In the genomic region with DNA sequence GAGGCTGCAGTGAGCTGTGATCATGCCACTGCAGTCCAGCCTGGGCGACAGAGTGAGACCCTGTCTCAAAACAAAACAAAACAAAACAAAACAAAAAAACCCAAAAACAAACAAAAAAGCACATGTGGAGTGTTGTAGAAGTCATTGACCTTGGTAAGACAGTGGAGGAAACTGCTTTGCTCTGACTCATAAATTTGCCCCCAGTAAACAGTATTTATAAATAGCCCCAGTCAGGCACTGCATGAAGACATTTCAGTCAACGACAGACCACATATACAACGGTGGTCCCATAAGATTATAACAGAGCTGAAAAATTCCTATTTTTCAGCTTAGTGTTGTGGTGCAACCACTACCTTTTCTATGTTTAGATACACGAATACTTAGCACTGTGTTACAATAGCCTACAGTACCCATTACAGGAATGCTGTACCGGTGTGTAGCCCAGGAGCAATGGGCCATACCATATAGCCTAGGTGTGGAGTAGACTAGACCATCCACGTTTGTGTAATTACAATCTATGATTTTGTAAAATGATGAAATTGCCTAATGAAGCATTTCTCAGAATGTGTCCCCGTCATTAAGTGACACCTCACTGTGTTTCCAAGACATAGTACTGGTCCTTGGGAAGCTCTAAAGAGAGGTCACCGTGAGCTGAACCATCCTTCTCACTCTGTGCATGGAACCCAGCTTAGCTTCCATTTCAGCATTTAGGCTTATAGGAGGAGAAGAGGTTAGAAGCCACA, we compare ENCODE assay signal across 10 cellular contexts. TPM values are rescaled to one million over a fixed set of nuclear protein-coding genes. Genes with fewer than 3 reads are reported as not detected.
DNase-seq lines count a peak whose midpoint lies in the region; ATAC-seq lines count a peak whose summit lies in the region.
"Had no signal": no experiment of that assay in that cellular context is flagged by ENCODE, and none has a peak within 500 bp of the region (broad histone marks: within the 10 kb centered on the region; RNA-seq: fewer than 3 reads in every experiment).

No MANE protein-coding gene starts in this region.

- peaks cover 14% of the 10 kb centered on the region for H3K4me1 Mint-ChIP-seq in T-helper 2 cell treated with Interferon-gamma antibody and Interleukin-4, amounts not matched to agents 5 μg/mL and 100 μg/mL, for 36 hours (ENCODE audit: low read depth)
- H3K4me1 Mint-ChIP-seq in activated T-helper 17 cell treated with anti-CD3 and anti-CD28 coated beads, Interleukin-2, amount 50 U/mL, for 72 hours, result no peaks in the 10 kb centered on the region
- H3K4me1 Mint-ChIP-seq in naive B cell, result peaks cover 26 to 70% (median 58%) of the 10 kb centered on the region in 3 donors

- H3K36me3 Mint-ChIP-seq in T-helper 2 cell treated with Interferon-gamma antibody and Interleukin-4, amounts not matched to agents 5 μg/mL and 100 μg/mL, for 36 hours (ENCODE audit: low read depth), result peaks cover 6% of the 10 kb centered on the region
- no peaks in the 10 kb centered on the region for H3K36me3 Mint-ChIP-seq in activated T-helper 17 cell treated with anti-CD3 and anti-CD28 coated beads, Interleukin-2, amount 50 U/mL, for 72 hours (ENCODE audit: low read depth)
- H3K36me3 Mint-ChIP-seq in naive B cell, result peaks cover 9 to 10% of the 10 kb centered on the region in 2 donors

- H3K4me3 Mint-ChIP-seq in T-helper 2 cell treated with Interferon-gamma antibody and Interleukin-4, amounts not matched to agents 5 μg/mL and 100 μg/mL, for 36 hours, result peak overlapping the region; percentile 93
- peak overlapping the region; percentile 83 for H3K4me3 Mint-ChIP-seq in activated T-helper 17 cell treated with anti-CD3 and anti-CD28 coated beads, Interleukin-2, amount 50 U/mL, for 72 hours
- H3K4me3 Mint-ChIP-seq in naive B cell, result peak overlapping the region; percentile 90 to 100 (median 98)

- DNase-seq in T-helper 2 cell treated with Interferon-gamma antibody and Interleukin-4, amounts not matched to agents 5 μg/mL and 100 μg/mL, for 36 hours (ENCODE audit: low spot score), result no peak
- no peak for DNase-seq in T-helper 2 cell
- DNase-seq in naive B cell, result no peak
- no peak for DNase-seq in DMS53 (lab: John Stamatoyannopoulos, UW)
- no peak for DNase-seq in AG20443 (ENCODE audit: low spot score)
- DNase-seq: left lung had no signal

- ATAC-seq in HG03378 (IDR thresholded peaks at IDR 0.05; ENCODE audit: unreplicated experiment) (peak; percentile 34), naive B cell (ENCODE audit: low read depth in 2 of 2) (no peak), GM19467 (IDR thresholded peaks at IDR 0.05; ENCODE audit: unreplicated experiment) (no peak)
- no peak for ATAC-seq in activated T-helper 17 cell treated with anti-CD3 and anti-CD28 coated beads, Interleukin-2, amount 50 U/mL, for 72 hours (replicated peaks)

- H3K9me3 Mint-ChIP-seq in T-helper 2 cell treated with Interferon-gamma antibody and Interleukin-4, amounts not matched to agents 5 μg/mL and 100 μg/mL, for 36 hours, result no peaks in the 10 kb centered on the region
- no peaks in the 10 kb centered on the region for H3K9me3 Mint-ChIP-seq in activated T-helper 17 cell treated with anti-CD3 and anti-CD28 coated beads, Interleukin-2, amount 50 U/mL, for 72 hours
- no peaks in the 10 kb centered on the region for H3K9me3 Mint-ChIP-seq in naive B cell
- H3K9me3 Mint-ChIP-seq: central memory CD8-positive, alpha-beta T cell had no signal

- no peaks in the 10 kb centered on the region for H3K27me3 Mint-ChIP-seq in T-helper 2 cell treated with Interferon-gamma antibody and Interleukin-4, amounts not matched to agents 5 μg/mL and 100 μg/mL, for 36 hours (ENCODE audit: low read depth)
- H3K27me3 Mint-ChIP-seq in activated T-helper 17 cell treated with anti-CD3 and anti-CD28 coated beads, Interleukin-2, amount 50 U/mL, for 72 hours, result no peaks in the 10 kb centered on the region
- H3K27me3 Mint-ChIP-seq in naive B cell, result no peaks in the 10 kb centered on the region
- H3K27me3 Mint-ChIP-seq: central memory CD8-positive, alpha-beta T cell had no signal

- no peak overlapping the region for H3K27ac Mint-ChIP-seq in T-helper 2 cell treated with Interferon-gamma antibody and Interleukin-4, amounts not matched to agents 5 μg/mL and 100 μg/mL, for 36 hours
- H3K27ac Mint-ChIP-seq in activated T-helper 17 cell treated with anti-CD3 and anti-CD28 coated beads, Interleukin-2, amount 50 U/mL, for 72 hours, result no peak overlapping the region
- H3K27ac Mint-ChIP-seq in naive B cell, result peak overlapping the region; percentile 5 to 98 (median 78)

RNA-seq across cellular contexts. Expression of a gene that starts 1.1 kb away (rescaled TPM):
- total RNA-seq in activated T-helper 17 cell treated with anti-CD3 and anti-CD28 coated beads, Interleukin-2, amount 50 U/mL, for 72 hours, result 1 to 10 TPM in 1 of 2 donors, under 1 TPM in 1; 0.89 to 1.0 TPM
- polyA plus RNA-seq in naive B cell (ENCODE audit: low read depth in 6 of 6), result 10 to 100 TPM in 4 of 6 donors, 1 to 10 TPM in 2; 6.1 to 39.6 (median 11.9) TPM

RNA-seq across cellular contexts. Expression of a gene that starts 44.0 kb away (rescaled TPM):
- 10 to 100 TPM; 16.0 to 16.6 TPM for total RNA-seq in activated T-helper 17 cell treated with anti-CD3 and anti-CD28 coated beads, Interleukin-2, amount 50 U/mL, for 72 hours
- polyA plus RNA-seq in naive B cell (ENCODE audit: low read depth in 6 of 6), result 10 to 100 TPM; 13.4 to 26.5 (median 16.5) TPM

Comparison
In these comparisons a context has a peak if more than half of its experiments do, and no peak if none do; other contexts are left out.
1. H3K27ac Mint-ChIP-seq: peak in naive B cell (6 of 6); none in T-helper 2 cell treated with Interferon-gamma antibody and Interleukin-4, amounts not matched to agents 5 μg/mL and 100 μg/mL, for 36 hours (single experiment) and activated T-helper 17 cell treated with anti-CD3 and anti-CD28 coated beads, Interleukin-2, amount 50 U/mL, for 72 hours (single experiment).
2. Peak in every context shown above with its lines, with median percentiles within 50 percentile points of each other: H3K4me3 Mint-ChIP-seq.